8 cellular contexts compared by ENCODE assay signal in the genomic region with DNA sequence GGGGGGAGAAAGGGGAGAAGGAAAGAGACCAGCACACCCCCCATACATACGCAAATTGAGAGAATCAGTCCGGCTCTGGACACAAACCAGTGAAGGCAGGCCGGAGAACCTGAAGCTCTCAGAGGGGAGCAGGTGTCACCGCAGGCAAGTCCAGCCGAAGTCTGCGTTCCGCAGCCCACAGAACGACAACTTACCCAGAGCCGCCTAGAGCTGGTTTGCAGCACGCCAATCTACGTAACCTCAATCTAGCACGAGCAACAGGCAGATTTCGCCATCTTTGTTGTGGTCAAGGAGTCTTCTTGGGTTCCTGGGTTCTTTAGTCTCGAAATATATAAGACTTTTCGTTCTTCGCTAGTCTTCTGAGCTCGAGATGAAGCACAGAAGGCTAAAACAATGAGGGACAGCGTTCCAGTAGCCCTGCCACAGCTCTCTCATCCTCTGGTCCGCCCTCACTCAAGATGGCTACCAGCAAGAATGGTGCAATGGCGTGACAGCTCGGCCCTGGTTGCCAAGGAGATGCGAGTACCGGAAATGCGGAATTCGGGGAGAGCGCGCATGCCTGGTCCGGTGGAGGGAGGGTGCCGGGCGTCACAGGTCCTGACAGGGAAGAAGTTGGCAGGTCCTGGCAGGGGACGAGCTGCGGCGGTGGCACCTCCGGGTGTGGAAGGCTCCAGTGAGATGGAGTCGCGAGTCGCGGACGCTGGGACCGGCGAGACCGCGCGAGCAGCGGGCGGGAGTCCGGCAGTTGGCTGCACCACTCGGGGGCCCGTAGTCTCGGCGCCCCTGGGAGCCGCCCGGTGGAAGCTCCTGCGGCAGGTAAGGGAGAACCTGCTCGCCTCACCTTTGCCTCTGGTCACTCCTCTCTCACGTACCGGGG. TPM values are rescaled to one million over a fixed set of nuclear protein-coding genes. Genes with fewer than 3 reads are reported as not detected.
A peak's percentile ranks its signal among the peaks of the same experiment; 100 is the strongest.
DNase-seq lines count a peak whose midpoint lies in the region; ATAC-seq and TF ChIP-seq lines count a peak whose summit lies in the region.

A gene (plus strand): TSS at position 618 of the 877 bp plus-strand sequence.
A gene (minus strand): TSS at position 165 of the 877 bp plus-strand sequence. CDS start 15,152 bp downstream, outside the sequence.

- H3K9me3 Mint-ChIP-seq in activated T-helper 17 cell treated with anti-CD3 and anti-CD28 coated beads, Interleukin-2, amount 50 U/mL, for 72 hours: no peaks in the 10 kb centered on the region
- H3K9me3 Mint-ChIP-seq in naive thymus-derived CD8-positive, alpha-beta T cell: no peaks in the 10 kb centered on the region

- CTCF ChIA-PET in RWPE1 (lab: Yijun Ruan, JAX): interaction anchor here (0.6 to 1.7 kb wide), 3 partner anchors 117 to 594 kb away, joined by 3 to 8 read pairs (median 4); no protein-coding TSS in a partner anchor

- peak; percentile 88 for ATAC-seq in activated T-helper 17 cell treated with anti-CD3 and anti-CD28 coated beads, Interleukin-2, amount 50 U/mL, for 72 hours (replicated peaks)
- ATAC-seq in naive thymus-derived CD8-positive, alpha-beta T cell: peak; percentile 84

- H3K4me3 Mint-ChIP-seq in activated T-helper 17 cell treated with anti-CD3 and anti-CD28 coated beads, Interleukin-2, amount 50 U/mL, for 72 hours: peak within 1 kb of the TSS; percentile 99
- peak within 1 kb of the TSS; percentile 89 to 100 (median 98) for H3K4me3 Mint-ChIP-seq in naive thymus-derived CD8-positive, alpha-beta T cell

- POLR2A ChIA-PET in RWPE1 (lab: Yijun Ruan, JAX; ENCODE audit: low non-redundant PET): no interaction called here
- POLR2A ChIA-PET in naive thymus-derived CD8-positive, alpha-beta T cell (lab: Charles Lee): interaction anchor here (0.6 to 3.1 kb wide), 20 partner anchors 8 to 1699 kb away, joined by 3 to 50 read pairs (median 4); a partner anchor contains a TSS

- H3K36me3 Mint-ChIP-seq in activated T-helper 17 cell treated with anti-CD3 and anti-CD28 coated beads, Interleukin-2, amount 50 U/mL, for 72 hours (ENCODE audit: low read depth): peaks cover 27% of the 10 kb centered on the region
- peaks cover 0 to 1% (median 0%) of the 10 kb centered on the region in 3 donors for H3K36me3 Mint-ChIP-seq in naive thymus-derived CD8-positive, alpha-beta T cell

- peaks cover 23% of the 10 kb centered on the region for H3K4me1 Mint-ChIP-seq in activated T-helper 17 cell treated with anti-CD3 and anti-CD28 coated beads, Interleukin-2, amount 50 U/mL, for 72 hours
- H3K4me1 Mint-ChIP-seq in naive thymus-derived CD8-positive, alpha-beta T cell: peaks cover 19 to 64% (median 60%) of the 10 kb centered on the region in 4 donors

- H3K4me3 ChIP-seq in LNCaP clone FGC (ENCODE audit: low read depth, low read length) (peak within 1 kb of the TSS; percentile 85), fibroblast of mammary gland (ENCODE audit: control insufficient read depth, low read depth, low read length) (peak within 1 kb of the TSS; percentile 98)

- H3K27ac Mint-ChIP-seq in activated T-helper 17 cell treated with anti-CD3 and anti-CD28 coated beads, Interleukin-2, amount 50 U/mL, for 72 hours: peak within 1 kb of the TSS; percentile 99
- peak within 1 kb of the TSS; percentile 99 to 100 (median 100) for H3K27ac Mint-ChIP-seq in naive thymus-derived CD8-positive, alpha-beta T cell

- peak within 1 kb of the TSS; percentile 87 for H3K27ac ChIP-seq in RWPE1

- H3K27me3 Mint-ChIP-seq in activated T-helper 17 cell treated with anti-CD3 and anti-CD28 coated beads, Interleukin-2, amount 50 U/mL, for 72 hours: no peaks in the 10 kb centered on the region
- H3K27me3 Mint-ChIP-seq in naive thymus-derived CD8-positive, alpha-beta T cell: peaks cover 0 to 1% (median 0%) of the 10 kb centered on the region in 5 donors

- TF ChIP-seq CTCF in LNCaP clone FGC (IDR thresholded peaks at IDR 0.05; ENCODE audit: control insufficient read depth, extremely low read depth, insufficient read depth) (no peak), RWPE1 (conservative IDR thresholded peaks at IDR 0.05; ENCODE audit: low read depth) (no peak), fibroblast of mammary gland (conservative IDR thresholded peaks at IDR 0.05; ENCODE audit: control insufficient read depth, insufficient read depth, low read depth, low read length) (no peak)

- peak; percentile 97 for DNase-seq in EH (ENCODE audit: low read depth)
- DNase-seq in GOT3 (lab: John Stamatoyannopoulos, UW): peak; percentile 89
- DNase-seq in LNCaP clone FGC (ENCODE audit: low read depth): peak; percentile 85
- peak; percentile 98 for DNase-seq in RWPE1 (ENCODE audit: low spot score)
- DNase-seq in fibroblast of mammary gland (ENCODE audit: low read depth): peak; percentile 97
- peak; percentile 93 to 99 (median 98) for DNase-seq in naive thymus-derived CD8-positive, alpha-beta T cell
- DNase-seq in stimulated activated naive CD4-positive, alpha-beta T cell (lab: John Stamatoyannopoulos, UW): peak; percentile 96 to 99 (median 97)

RNA-seq across cellular contexts. Expression of the first gene that starts in this region (rescaled TPM):
- 10 to 100 TPM; 13.4 TPM for total RNA-seq in activated T-helper 17 cell treated with anti-CD3 and anti-CD28 coated beads, Interleukin-2, amount 50 U/mL, for 72 hours
- total RNA-seq in naive thymus-derived CD8-positive, alpha-beta T cell: 10 to 100 TPM; 17.1 to 20.5 TPM
- polyA plus RNA-seq in naive thymus-derived CD8-positive, alpha-beta T cell: 10 to 100 TPM; 17.8 to 22.9 (median 20.8) TPM

RNA-seq across cellular contexts. Expression of the second gene that starts in this region (rescaled TPM):
- total RNA-seq in activated T-helper 17 cell treated with anti-CD3 and anti-CD28 coated beads, Interleukin-2, amount 50 U/mL, for 72 hours: 10 to 100 TPM; 29.0 to 30.8 TPM
- 10 to 100 TPM; 45.3 to 48.5 TPM for total RNA-seq in naive thymus-derived CD8-positive, alpha-beta T cell
- polyA plus RNA-seq in naive thymus-derived CD8-positive, alpha-beta T cell: 10 to 100 TPM; 17.7 to 20.8 (median 18.9) TPM

Comparison
In these comparisons a context has a peak if more than half of its experiments do, and no peak if none do; other contexts are left out.
1. Peak in every context shown above with its lines: DNase-seq, ATAC-seq, H3K4me3 ChIP-seq and H3K27ac ChIP-seq.